Comparison of ENCODE assay signal across 2 cellular contexts in genomic region chr20:38607351-38607750, GRCh38.
TF ChIP-seq lines count a peak whose summit lies in the region.

No MANE protein-coding gene starts in this region.

TF ChIP-seq in HepG2, 621 proteins besides CTCF, POLR2A, EP300 and RAD21 (continued from another document):
- TF ChIP-seq, protein P1, sequence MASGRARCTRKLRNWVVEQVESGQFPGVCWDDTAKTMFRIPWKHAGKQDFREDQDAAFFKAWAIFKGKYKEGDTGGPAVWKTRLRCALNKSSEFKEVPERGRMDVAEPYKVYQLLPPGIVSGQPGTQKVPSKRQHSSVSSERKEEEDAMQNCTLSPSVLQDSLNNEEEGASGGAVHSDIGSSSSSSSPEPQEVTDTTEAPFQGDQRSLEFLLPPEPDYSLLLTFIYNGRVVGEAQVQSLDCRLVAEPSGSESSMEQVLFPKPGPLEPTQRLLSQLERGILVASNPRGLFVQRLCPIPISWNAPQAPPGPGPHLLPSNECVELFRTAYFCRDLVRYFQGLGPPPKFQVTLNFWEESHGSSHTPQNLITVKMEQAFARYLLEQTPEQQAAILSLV (CRISPR knock-in tag; IDR thresholded peaks at IDR 0.05; ENCODE audit: borderline replicate concordance), result no peak
- TF ChIP-seq FOXA1 (IDR thresholded peaks at IDR 0.05) (no peak), FOXA1 (CRISPR knock-in tag; IDR thresholded peaks at IDR 0.05) (no peak), HOXA3 (CRISPR knock-in tag; IDR thresholded peaks at IDR 0.05) (no peak), CEBPB (IDR thresholded peaks at IDR 0.05; ENCODE audit: borderline replicate concordance, low read depth, low read length) (no peak)
TF ChIP-seq in HepG2: peak in this region for 1.

TF ChIP-seq in WTC11, 78 proteins besides CTCF, POLR2A, EP300 and RAD21 (continued from another document):
- TF ChIP-seq E2F1 (CRISPR knock-in tag; IDR thresholded peaks at IDR 0.05) (no peak), ZBTB21 (CRISPR knock-in tag; IDR thresholded peaks at IDR 0.05; ENCODE audit: borderline replicate concordance) (no peak), ZNF219 (CRISPR knock-in tag; IDR thresholded peaks at IDR 0.05; ENCODE audit: borderline replicate concordance) (no peak), HMGA2 (CRISPR knock-in tag; IDR thresholded peaks at IDR 0.05) (no peak), NR3C1 (CRISPR knock-in tag; conservative IDR thresholded peaks at IDR 0.05; ENCODE audit: low read depth) (no peak), GRHL2 (CRISPR knock-in tag; IDR thresholded peaks at IDR 0.05; ENCODE audit: insufficient replicate concordance, severe bottlenecking) (no peak), ATF3 (CRISPR knock-in tag; conservative IDR thresholded peaks at IDR 0.05) (no peak), EMX1 (CRISPR knock-in tag; IDR thresholded peaks at IDR 0.05) (no peak), PRRX2 (CRISPR knock-in tag; IDR thresholded peaks at IDR 0.05) (no peak)
- TF ChIP-seq, protein P2, sequence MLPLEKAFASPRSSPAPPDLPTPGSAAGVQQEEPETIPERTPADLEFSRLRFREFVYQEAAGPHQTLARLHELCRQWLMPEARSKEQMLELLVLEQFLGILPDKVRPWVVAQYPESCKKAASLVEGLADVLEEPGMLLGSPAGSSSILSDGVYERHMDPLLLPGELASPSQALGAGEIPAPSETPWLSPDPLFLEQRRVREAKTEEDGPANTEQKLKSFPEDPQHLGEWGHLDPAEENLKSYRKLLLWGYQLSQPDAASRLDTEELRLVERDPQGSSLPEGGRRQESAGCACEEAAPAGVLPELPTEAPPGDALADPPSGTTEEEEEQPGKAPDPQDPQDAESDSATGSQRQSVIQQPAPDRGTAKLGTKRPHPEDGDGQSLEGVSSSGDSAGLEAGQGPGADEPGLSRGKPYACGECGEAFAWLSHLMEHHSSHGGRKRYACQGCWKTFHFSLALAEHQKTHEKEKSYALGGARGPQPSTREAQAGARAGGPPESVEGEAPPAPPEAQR (CRISPR knock-in tag; IDR thresholded peaks at IDR 0.05), result no peak
- TF ChIP-seq, protein P3, sequence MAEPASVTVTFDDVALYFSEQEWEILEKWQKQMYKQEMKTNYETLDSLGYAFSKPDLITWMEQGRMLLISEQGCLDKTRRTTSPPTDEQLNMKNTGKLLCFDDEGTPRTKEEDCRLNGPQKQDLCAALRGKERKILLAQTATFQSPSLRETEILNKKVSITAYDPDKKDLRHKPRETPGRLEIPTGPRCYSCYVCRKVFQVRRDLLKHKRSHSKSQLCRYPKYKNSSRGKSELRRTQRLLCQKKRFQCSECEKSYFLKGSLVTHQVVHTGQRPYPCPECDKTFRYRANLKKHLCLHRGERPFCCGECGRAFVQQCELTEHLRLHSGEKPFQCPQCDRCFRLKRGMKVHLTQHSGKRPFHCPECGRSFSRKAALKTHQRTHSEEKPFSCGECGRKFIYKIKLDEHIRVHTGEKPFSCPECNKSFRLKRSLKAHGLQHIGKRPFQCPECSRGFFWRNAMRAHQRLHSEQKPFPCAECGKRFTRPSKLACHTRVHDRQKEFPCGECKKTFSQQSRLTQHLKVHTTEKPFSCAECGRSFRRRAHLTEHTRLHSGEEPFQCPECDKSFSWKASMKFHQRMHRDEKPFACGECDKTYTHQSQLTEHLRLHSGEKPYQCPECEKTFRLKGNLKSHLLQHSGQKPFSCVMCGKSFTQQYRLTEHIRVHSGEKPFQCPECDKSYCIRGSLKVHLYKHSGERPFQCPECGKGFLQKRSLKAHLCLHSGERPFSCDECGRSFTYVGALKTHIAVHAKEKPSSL (CRISPR knock-in tag; conservative IDR thresholded peaks at IDR 0.05), result no peak
- TF ChIP-seq, protein P4, sequence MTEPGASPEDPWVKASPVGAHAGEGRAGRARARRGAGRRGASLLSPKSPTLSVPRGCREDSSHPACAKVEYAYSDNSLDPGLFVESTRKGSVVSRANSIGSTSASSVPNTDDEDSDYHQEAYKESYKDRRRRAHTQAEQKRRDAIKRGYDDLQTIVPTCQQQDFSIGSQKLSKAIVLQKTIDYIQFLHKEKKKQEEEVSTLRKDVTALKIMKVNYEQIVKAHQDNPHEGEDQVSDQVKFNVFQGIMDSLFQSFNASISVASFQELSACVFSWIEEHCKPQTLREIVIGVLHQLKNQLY (CRISPR knock-in tag; IDR thresholded peaks at IDR 0.05), result no peak
- TF ChIP-seq, protein P5, sequence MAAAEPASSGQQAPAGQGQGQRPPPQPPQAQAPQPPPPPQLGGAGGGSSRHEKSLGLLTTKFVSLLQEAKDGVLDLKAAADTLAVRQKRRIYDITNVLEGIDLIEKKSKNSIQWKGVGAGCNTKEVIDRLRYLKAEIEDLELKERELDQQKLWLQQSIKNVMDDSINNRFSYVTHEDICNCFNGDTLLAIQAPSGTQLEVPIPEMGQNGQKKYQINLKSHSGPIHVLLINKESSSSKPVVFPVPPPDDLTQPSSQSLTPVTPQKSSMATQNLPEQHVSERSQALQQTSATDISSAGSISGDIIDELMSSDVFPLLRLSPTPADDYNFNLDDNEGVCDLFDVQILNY (CRISPR knock-in tag; IDR thresholded peaks at IDR 0.05), result no peak
TF ChIP-seq in WTC11: peak in this region for 0.
